ENCODE assay signal across 8 cellular contexts in genomic region chr1:199272690-199273089, GRCh38.
DNase-seq lines count a peak whose midpoint lies in the region; ATAC-seq, FAIRE-seq and TF ChIP-seq lines count a peak whose summit lies in the region.

No MANE protein-coding gene starts in this region.

- WGBS in pancreas, 2 donors, result 6 to 8% methylated on average over 3 of the region's 3 CpGs
- 18 to 39% (median 23%) methylated on average over 3 of the region's 3 CpGs for whole genome bisulfite sequencing in small intestine, 3 donors

- H3K27me3 ChIP-seq in pancreas (no peaks in the 10 kb centered on the region), small intestine (ENCODE audit: control insufficient read depth in 2 of 2, insufficient read depth in 2 of 2, low read length in 2 of 2) (no peaks in the 10 kb centered on the region)

- CTCF ChIA-PET in AG04449 (lab: Yijun Ruan, JAX), result no interaction called here
- CTCF ChIA-PET in activated naive CD4-positive, alpha-beta T cell treated with anti-CD3 and anti-CD28 coated beads, Interleukin-2, amount 10 ng/mL, durations not matched to agents 7 days and 5 days (lab: Charles Lee), result no interaction called here

- DNase-seq in AG04449 (ENCODE audit: low read depth, low spot score) (peak; percentile 79), brain pericyte (ENCODE audit: low read depth, low spot score) (peak; percentile 61), pancreas (peak; percentile 37 to 64 (median 61)), small intestine (no peak), NCI-H2029 (lab: John Stamatoyannopoulos, UW) (no peak)
- DNase-seq in activated naive CD4-positive, alpha-beta T cell treated with anti-CD3 and anti-CD28 coated beads, Interleukin-2, amount 10 ng/mL, durations not matched to agents 7 days and 5 days, result no peak

- no peaks in the 10 kb centered on the region for H3K4me1 Mint-ChIP-seq in activated naive CD4-positive, alpha-beta T cell treated with anti-CD3 and anti-CD28 coated beads, Interleukin-2, amount 10 ng/mL, durations not matched to agents 7 days and 5 days

- H3K36me3 ChIP-seq in pancreas, result no peaks in the 10 kb centered on the region
- no peaks in the 10 kb centered on the region for H3K36me3 ChIP-seq in small intestine (ENCODE audit: control insufficient read depth in 2 of 2, insufficient read depth in 2 of 2, low read length in 2 of 2)

- no peaks in the 10 kb centered on the region for H3K9me3 Mint-ChIP-seq in activated naive CD4-positive, alpha-beta T cell treated with anti-CD3 and anti-CD28 coated beads, Interleukin-2, amount 10 ng/mL, durations not matched to agents 7 days and 5 days

- no peak overlapping the region for H3K4me3 ChIP-seq in AG04449 (ENCODE audit: low read depth, low read length)
- H3K4me3 ChIP-seq in pancreas, result no peak overlapping the region
- H3K4me3 ChIP-seq in small intestine (ENCODE audit: low read depth in 1 of 2, low read length in 2 of 2), result no peak overlapping the region

- peaks cover 3% of the 10 kb centered on the region for H3K27me3 Mint-ChIP-seq in activated naive CD4-positive, alpha-beta T cell treated with anti-CD3 and anti-CD28 coated beads, Interleukin-2, amount 10 ng/mL, durations not matched to agents 7 days and 5 days

- H3K9me3 ChIP-seq in pancreas (no peaks in the 10 kb centered on the region), small intestine (ENCODE audit: control insufficient read depth, low read depth) (no peaks in the 10 kb centered on the region)

- ATAC-seq in GM19395 (IDR thresholded peaks at IDR 0.05; ENCODE audit: unreplicated experiment), result peak; percentile 66
- peak; percentile 88 for ATAC-seq in HG03457 (IDR thresholded peaks at IDR 0.05; ENCODE audit: unreplicated experiment)
- ATAC-seq in pancreas, result peak; percentile 78 to 91 (median 87)

- intact Hi-C loops in pancreas (cut with DNase I), result no loop called here

- no peaks in the 10 kb centered on the region for H3K36me3 Mint-ChIP-seq in activated naive CD4-positive, alpha-beta T cell treated with anti-CD3 and anti-CD28 coated beads, Interleukin-2, amount 10 ng/mL, durations not matched to agents 7 days and 5 days

- H3K4me1 ChIP-seq in pancreas (peaks cover 11 to 28% (median 20%) of the 10 kb centered on the region in 3 donors), small intestine (ENCODE audit: control insufficient read depth in 2 of 2, insufficient read depth in 1 of 2, low read depth in 1 of 2, low read length in 1 of 2) (no peaks in the 10 kb centered on the region)

- H3K27ac ChIP-seq in pancreas (peak overlapping the region in 2 of 4 donors; percentile 19 to 50), small intestine (ENCODE audit: low read depth in 1 of 2, low read length in 1 of 2) (no peak overlapping the region)

- no peak overlapping the region for H3K27ac Mint-ChIP-seq in activated naive CD4-positive, alpha-beta T cell treated with anti-CD3 and anti-CD28 coated beads, Interleukin-2, amount 10 ng/mL, durations not matched to agents 7 days and 5 days

- TF ChIP-seq CTCF in AG04449 (IDR thresholded peaks at IDR 0.05; ENCODE audit: insufficient read depth, low read length, missing control alignments), result no peak
- TF ChIP-seq CTCF in pancreas (IDR thresholded peaks at IDR 0.05), result no peak

- POLR2A ChIA-PET in AG04449 (lab: Yijun Ruan, JAX), result no interaction called here

- H3K4me3 Mint-ChIP-seq in activated naive CD4-positive, alpha-beta T cell treated with anti-CD3 and anti-CD28 coated beads, Interleukin-2, amount 10 ng/mL, durations not matched to agents 7 days and 5 days, result no peak overlapping the region

- FAIRE-seq in pancreas (lab: Jason Lieb, UNC) (no peak), small intestine (lab: Jason Lieb, UNC) (no peak)

Comparison
In these comparisons a context has a peak if more than half of its experiments do, and no peak if none do; other contexts are left out.
1. DNase-seq: peak in AG04449 (single experiment), brain pericyte (single experiment) and pancreas (6 of 6); none in small intestine (single experiment), NCI-H2029 (single experiment) and activated naive CD4-positive, alpha-beta T cell treated with anti-CD3 and anti-CD28 coated beads, Interleukin-2, amount 10 ng/mL, durations not matched to agents 7 days and 5 days (single experiment).
2. Peak in every context shown above with its lines, with median percentiles within 50 percentile points of each other: ATAC-seq.